Comparison of ENCODE assay signal across 25 cellular contexts in genomic region chr1:208357663-208358507, GRCh38.
"Had no signal": no experiment of that assay in that cellular context is flagged by ENCODE, and none has a peak within 500 bp of the region (broad histone marks: within the 10 kb centered on the region; RNA-seq: fewer than 3 reads in every experiment).

No MANE protein-coding gene starts in this region.

- DNase-seq: activated CD4-positive, alpha-beta T cell treated with anti-CD3 and anti-CD28 coated beads, Interleukin-2, amount 10 ng/mL, durations not matched to agents 24 days and 14 days; activated CD4-positive, alpha-beta T cell treated with anti-CD3 and anti-CD28 coated beads, Interleukin-2, amount 50 U/mL, for 4 hours; activated CD8-positive, alpha-beta T cell treated with anti-CD3 and anti-CD28 coated beads for 36 hours; activated effector memory CD4-positive, alpha-beta T cell treated with anti-CD3 and anti-CD28 coated beads, Interleukin-2, amount 50 U/mL, for 16 hours; activated naive CD4-positive, alpha-beta T cell; activated naive CD8-positive, alpha-beta T cell treated with anti-CD3 and anti-CD28 coated beads, Interleukin-2, amount 10 ng/mL, durations not matched to agents 7 days and 5 days; activated T-cell treated with anti-CD3 and anti-CD28 coated beads, Interleukin-2, amount 50 U/mL, for 1 hour; activated T-cell treated with anti-CD3 and anti-CD28 coated beads, Interleukin-2, amount 50 U/mL, for 72 hours; adrenal gland; body of pancreas; MM.1S; MV-4-11; NCI-H1092; NCI-H1436 treated with DMSO at 0.1 percent for 48 hours; NCI-H1694 treated with DMSO at 0.1 percent for 48 hours; NCI-H2029; NCI-H345; NCI-H524 treated with DMSO at 0.1 percent for 48 hours; PC-9; Right ventricle myocardium superior had no signal

- ATAC-seq: activated CD8-positive, alpha-beta T cell treated with anti-CD3 and anti-CD28 coated beads for 36 hours; activated T-cell treated with anti-CD3 and anti-CD28 coated beads, Interleukin-2, amount 50 U/mL, for 72 hours; activated T-helper 17 cell treated with anti-CD3 and anti-CD28 coated beads, Interleukin-2, amount 50 U/mL, for 72 hours; body of pancreas had no signal

- FAIRE-seq: astrocyte, TTC549 had no signal

- H2AFZ ChIP-seq: PC-9 had no signal

- H3K36me3 ChIP-seq: adrenal gland, breast epithelium had no signal

- H3K27ac ChIP-seq: adrenal gland, body of pancreas, breast epithelium, KMS-11, PC-9 had no signal

- H3K4me3 ChIP-seq: adrenal gland, body of pancreas, breast epithelium, PC-9 had no signal

- H3K9ac ChIP-seq: KMS-11 had no signal

- H3K4me2 ChIP-seq: KMS-11, PC-9 had no signal

- H3K27me3 ChIP-seq: adrenal gland, body of pancreas, breast epithelium had no signal

- H3K4me1 ChIP-seq: adrenal gland, body of pancreas, breast epithelium had no signal

- H3K9me3 ChIP-seq: adrenal gland, body of pancreas, breast epithelium had no signal
